Comparison of ENCODE assay signal across 23 cellular contexts in the genomic region with DNA sequence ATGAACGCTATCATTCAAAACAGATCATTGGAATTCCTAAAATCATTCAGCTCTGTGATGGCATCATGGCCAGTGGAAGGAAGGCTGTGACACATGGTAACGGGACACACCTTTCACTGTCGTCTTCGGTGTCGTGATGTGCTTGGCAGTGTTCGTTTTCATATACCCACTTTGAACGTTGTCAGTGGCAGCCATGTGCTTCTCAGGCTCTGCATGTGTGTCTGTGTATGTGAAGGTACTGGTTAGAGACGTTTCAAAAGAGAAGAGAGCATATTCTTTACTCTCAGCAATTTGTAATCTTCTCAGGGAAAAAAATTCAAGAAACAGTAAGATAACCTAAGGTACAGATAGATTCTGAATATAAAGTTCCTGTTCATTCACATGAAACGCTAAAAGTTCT.
"Had no signal": no experiment of that assay in that cellular context is flagged by ENCODE, and none has a peak within 500 bp of the region (broad histone marks: within the 10 kb centered on the region; RNA-seq: fewer than 3 reads in every experiment).

No MANE protein-coding gene starts in this region.

- FAIRE-seq: keratinocyte had no signal

- H3K27me3 Mint-ChIP-seq: effector memory CD8-positive, alpha-beta T cell; naive thymus-derived CD8-positive, alpha-beta T cell; stimulated activated memory B cell treated with anti-CD40 and anti-IgM and Interleukin-4, amounts not matched to agents 10 μg/mL and 1 μg/mL and 100 μg/mL, for 72 hours had no signal

- H3K4me1 Mint-ChIP-seq: stimulated activated memory B cell treated with anti-CD40 and anti-IgM and Interleukin-4, amounts not matched to agents 10 μg/mL and 1 μg/mL and 100 μg/mL, for 72 hours had no signal

- DNase-seq: cerebellar nuclear complex; cortex of kidney; effector memory CD8-positive, alpha-beta T cell; gastrocnemius medialis; heart left ventricle; left ventricle myocardium superior; lower lobe of right lung; naive thymus-derived CD8-positive, alpha-beta T cell; sigmoid colon; stimulated activated CD4-positive, alpha-beta T cell treated with anti-CD3 and anti-CD28 coated beads, Interleukin-2, amount 100 ng/mL, for 24 hours; stimulated activated CD4-positive, alpha-beta T cell treated with anti-CD3 and anti-CD28 coated beads, Interleukin-4, amount 100 ng/mL, for 4 hours; stimulated activated naive CD8-positive, alpha-beta T cell treated with anti-CD3 and anti-CD28 coated beads, Interleukin-15, Interleukin-2, amounts not matched to agents 100 U/mL and 50 U/mL, for 24 hours; substantia nigra; testis; tibial artery; upper lobe of left lung; uterus had no signal

- H3K9me3 ChIP-seq: gastrocnemius medialis, heart left ventricle, lower lobe of right lung, neutrophil, prostate gland, right atrium auricular region, sigmoid colon, testis, tibial artery, upper lobe of left lung, uterus had no signal

- H3K9me3 Mint-ChIP-seq: effector memory CD8-positive, alpha-beta T cell; naive thymus-derived CD8-positive, alpha-beta T cell; neural crest cell; stimulated activated memory B cell treated with anti-CD40 and anti-IgM and Interleukin-4, amounts not matched to agents 10 μg/mL and 1 μg/mL and 100 μg/mL, for 72 hours had no signal

- ATAC-seq: effector memory CD8-positive, alpha-beta T cell; gastrocnemius medialis; left ventricle myocardium superior; lower lobe of right lung; naive thymus-derived CD8-positive, alpha-beta T cell; stimulated activated memory B cell treated with anti-CD40 and anti-IgM and Interleukin-4, amounts not matched to agents 10 μg/mL and 1 μg/mL and 100 μg/mL, for 72 hours; stimulated activated naive CD8-positive, alpha-beta T cell treated with anti-CD3 and anti-CD28 coated beads, Interleukin-15, Interleukin-2, amounts not matched to agents 100 U/mL and 50 U/mL, for 24 hours had no signal

- H3K27ac Mint-ChIP-seq: naive thymus-derived CD8-positive, alpha-beta T cell; stimulated activated memory B cell treated with anti-CD40 and anti-IgM and Interleukin-4, amounts not matched to agents 10 μg/mL and 1 μg/mL and 100 μg/mL, for 72 hours had no signal

- H3K4me3 Mint-ChIP-seq: effector memory CD8-positive, alpha-beta T cell; naive thymus-derived CD8-positive, alpha-beta T cell; neural crest cell; stimulated activated memory B cell treated with anti-CD40 and anti-IgM and Interleukin-4, amounts not matched to agents 10 μg/mL and 1 μg/mL and 100 μg/mL, for 72 hours had no signal
